ENCODE assay signal across 12 cellular contexts in genomic region chr6:24968711-24969110, GRCh38.
"Had no signal": no experiment of that assay in that cellular context is flagged by ENCODE, and none has a peak within 500 bp of the region (broad histone marks: within the 10 kb centered on the region; RNA-seq: fewer than 3 reads in every experiment).

No MANE protein-coding gene starts in this region.

- H3K9me3 ChIP-seq: gastrocnemius medialis, heart left ventricle, suprapubic skin had no signal

- H3K27me3 Mint-ChIP-seq: activated naive CD8-positive, alpha-beta T cell treated with anti-CD3 and anti-CD28 coated beads, Interleukin-2, amount 10 ng/mL, durations not matched to agents 7 days and 5 days; type B pancreatic cell had no signal

- H3K27me3 ChIP-seq: gastrocnemius medialis, heart left ventricle, suprapubic skin had no signal

- H3K4me1 ChIP-seq: gastrocnemius medialis, heart left ventricle had no signal

- H3K36me3 ChIP-seq: gastrocnemius medialis, heart left ventricle, suprapubic skin had no signal

- H3K4me3 Mint-ChIP-seq: activated naive CD8-positive, alpha-beta T cell treated with anti-CD3 and anti-CD28 coated beads, Interleukin-2, amount 10 ng/mL, durations not matched to agents 7 days and 5 days; activated T-cell treated with anti-CD3 and anti-CD28 coated beads, Interleukin-2, amount 50 U/mL, for 4 hours; type B pancreatic cell had no signal

- ATAC-seq: activated T-cell treated with anti-CD3 and anti-CD28 coated beads, Interleukin-2, amount 50 U/mL, for 4 hours; gastrocnemius medialis; heart left ventricle had no signal

- H3K4me3 ChIP-seq: gastrocnemius medialis, heart left ventricle, suprapubic skin had no signal

- H3K27ac Mint-ChIP-seq: activated naive CD8-positive, alpha-beta T cell treated with anti-CD3 and anti-CD28 coated beads, Interleukin-2, amount 10 ng/mL, durations not matched to agents 7 days and 5 days; type B pancreatic cell had no signal

- H3K36me3 Mint-ChIP-seq: type B pancreatic cell had no signal

- DNase-seq: activated CD4-positive, alpha-beta T cell treated with anti-CD3 and anti-CD28 coated beads, Interleukin-2, amount 50 U/mL, for 4 hours; activated CD4-positive, CD25-positive, alpha-beta regulatory T cell; activated effector memory CD4-positive, alpha-beta T cell treated with anti-CD3 and anti-CD28 coated beads, Interleukin-2, amount 50 U/mL, for 16 hours; activated naive CD8-positive, alpha-beta T cell treated with anti-CD3 and anti-CD28 coated beads, Interleukin-2, amount 10 ng/mL, durations not matched to agents 7 days and 5 days; activated T-cell treated with anti-CD3 and anti-CD28 coated beads, Interleukin-2, amount 50 U/mL, for 4 hours; anterior cingulate cortex; dermis blood vessel endothelial cell; gastrocnemius medialis; heart left ventricle; stimulated activated naive CD4-positive, alpha-beta T cell treated with Interleukin-2 at 50 U/mL for 16 hours had no signal

- H3K27ac ChIP-seq: gastrocnemius medialis, heart left ventricle, suprapubic skin had no signal
